1 cellular context compared by ENCODE assay signal in genomic region chr2:41716497-41716896, GRCh38.
TF ChIP-seq lines count a peak whose summit lies in the region.

No MANE protein-coding gene starts in this region.

TF ChIP-seq in K562, 482 proteins besides CTCF, POLR2A, EP300 and RAD21 (continued from another document):
- TF ChIP-seq E2F6 (IDR thresholded peaks at IDR 0.05; ENCODE audit: borderline replicate concordance in 1 of 2, extremely low read depth in 1 of 2, insufficient read depth in 1 of 2, insufficient read length in 1 of 2, low read depth in 1 of 2, low read length in 1 of 2, poor library complexity in 1 of 2, severe bottlenecking in 1 of 2): no peak
- TF ChIP-seq SP1 (CRISPR knock-in tag; IDR thresholded peaks at IDR 0.05): no peak
- no peak for TF ChIP-seq SREBF1 (IDR thresholded peaks at IDR 0.05; ENCODE audit: borderline replicate concordance, low read depth, low read length)
TF ChIP-seq in K562: peak in this region for 0.
